Comparison of ENCODE assay signal across 27 cellular contexts in genomic region chr9:89046832-89047231, GRCh38. TPM values are rescaled to one million over a fixed set of nuclear protein-coding genes. Genes with fewer than 3 reads are reported as not detected.
DNase-seq lines count a peak whose midpoint lies in the region; ATAC-seq, FAIRE-seq and TF ChIP-seq lines count a peak whose summit lies in the region.
"Had no signal": no experiment of that assay in that cellular context is flagged by ENCODE, and none has a peak within 500 bp of the region (broad histone marks: within the 10 kb centered on the region; RNA-seq: fewer than 3 reads in every experiment).

No MANE protein-coding gene starts in this region.

- no peak overlapping the region for H3K23ac ChIP-seq in mesenchymal stem cell (ENCODE audit: low read length in 2 of 2)

- FAIRE-seq in astrocyte (lab: Jason Lieb, UNC) = peak; percentile 17
- FAIRE-seq: A204.1, endometrium, frontal cortex, kidney had no signal

- DNase-seq in AG09319 (ENCODE audit: extremely low read depth, low read depth) (peak; percentile 12), astrocyte (ENCODE audit: low read depth) (peak; percentile 60), fibroblast of pulmonary artery (ENCODE audit: low read depth) (peak; percentile 15), mesenchymal stem cell (no peak), HK-2 (ENCODE audit: unreplicated experiment) (no peak)
- no peak for DNase-seq in activated T-helper 2 cell treated with anti-CD3 and anti-CD28 coated beads, Interferon-gamma antibody, Interleukin-2, Interleukin-4, amounts not matched to agents 10 μg/mL and 5 μg/mL and 100 μg/mL, durations not matched to agents 14 hours and 24 hours and 36 hours (ENCODE audit: low spot score)
- DNase-seq: activated CD4-positive, alpha-beta T cell treated with anti-CD3 and anti-CD28 coated beads for 4 hours; activated CD8-positive, alpha-beta memory T cell treated with anti-CD3 and anti-CD28 coated beads, Interleukin-2, amount 10 ng/mL, durations not matched to agents 7 days and 5 days; brain microvascular endothelial cell; Calu3; kidney; NCI-H1417; NCI-H446 treated with DMSO at 0.1 percent for 48 hours; PC-3; SHP77 treated with DMSO at 0.1 percent for 48 hours; stomach; T-helper 1 cell; trophoblast cell had no signal

- no peak overlapping the region for H2AK5ac ChIP-seq in mesenchymal stem cell (ENCODE audit: low read length, severe bottlenecking)

- H3K4me2 ChIP-seq in astrocyte (ENCODE audit: low read length) (peak overlapping the region; percentile 25), mesenchymal stem cell (ENCODE audit: low read length, poor library complexity, severe bottlenecking) (no peak overlapping the region)
- H3K4me2 ChIP-seq: BLaER1 treated with 17β-estradiol and CSF1 and Interleukin-3, amounts not matched to agents 10 nM and 100 nM had no signal

- TF ChIP-seq CTCF in AG09319 (IDR thresholded peaks at IDR 0.05; ENCODE audit: low read depth, low read length) (no peak), astrocyte (IDR thresholded peaks at IDR 0.05; ENCODE audit: insufficient read depth, low read depth, low read length) (no peak), fibroblast of pulmonary artery (IDR thresholded peaks at IDR 0.05; ENCODE audit: low read length, missing control alignments) (no peak), gastroesophageal sphincter (IDR thresholded peaks at IDR 0.05) (no peak)

- H2BK15ac ChIP-seq in mesenchymal stem cell (ENCODE audit: low read depth, poor library complexity, severe bottlenecking) = no peak overlapping the region

- H3K18ac ChIP-seq in mesenchymal stem cell (ENCODE audit: low read depth in 1 of 2, low read length in 2 of 2) = no peak overlapping the region

- H2BK12ac ChIP-seq in mesenchymal stem cell (ENCODE audit: low read length in 2 of 2) = no peak overlapping the region

- H3K9ac ChIP-seq in astrocyte (ENCODE audit: low read length) (no peak overlapping the region), mesenchymal stem cell (ENCODE audit: low read length) (peak overlapping the region; percentile 56)
- H3K9ac ChIP-seq: BLaER1 treated with 17β-estradiol and CSF1 and Interleukin-3, amounts not matched to agents 10 nM and 100 nM had no signal

- peaks cover 5% of the 10 kb centered on the region for H3K36me3 Mint-ChIP-seq in astrocyte (ENCODE audit: low read depth, unreplicated experiment)
- H3K36me3 Mint-ChIP-seq in activated T-helper 2 cell treated with anti-CD3 and anti-CD28 coated beads, Interferon-gamma antibody, Interleukin-2, Interleukin-4, amounts not matched to agents 10 μg/mL and 5 μg/mL and 100 μg/mL, durations not matched to agents 14 hours and 24 hours and 36 hours (ENCODE audit: low read depth) = no peaks in the 10 kb centered on the region
- H3K36me3 Mint-ChIP-seq: activated CD8-positive, alpha-beta memory T cell treated with anti-CD3 and anti-CD28 coated beads, Interleukin-2, amount 10 ng/mL, durations not matched to agents 7 days and 5 days; activated naive CD4-positive, alpha-beta T cell treated with anti-CD3 and anti-CD28 coated beads, Interleukin-2, amount 50 U/mL, for 72 hours had no signal

- no peaks in the 10 kb centered on the region for H3K9me3 Mint-ChIP-seq in astrocyte (ENCODE audit: unreplicated experiment)
- no peaks in the 10 kb centered on the region for H3K9me3 Mint-ChIP-seq in activated T-helper 2 cell treated with anti-CD3 and anti-CD28 coated beads, Interferon-gamma antibody, Interleukin-2, Interleukin-4, amounts not matched to agents 10 μg/mL and 5 μg/mL and 100 μg/mL, durations not matched to agents 14 hours and 24 hours and 36 hours
- H3K9me3 Mint-ChIP-seq: activated naive CD4-positive, alpha-beta T cell treated with anti-CD3 and anti-CD28 coated beads, Interleukin-2, amount 50 U/mL, for 72 hours; activated T-helper 1 cell treated with anti-CD3 and anti-CD28 coated beads, Interleukin-12 subunit alpha, Interleukin-12 subunit beta, Interleukin-2, Interleukin-4 antibody, amounts not matched to agents 30 ng/mL and 10 ng/mL and 1 ng/mL, durations not matched to agents 14 hours and 24 hours and 36 hours had no signal

- H3K4me1 ChIP-seq in astrocyte (ENCODE audit: insufficient read depth, low read length) = no peaks in the 10 kb centered on the region
- H3K4me1 ChIP-seq in mesenchymal stem cell (ENCODE audit: control insufficient read depth, insufficient read depth, low read depth, low read length) = no peaks in the 10 kb centered on the region
- H3K4me1 ChIP-seq in gastroesophageal sphincter = no peaks in the 10 kb centered on the region
- H3K4me1 ChIP-seq: BLaER1 treated with 17β-estradiol and CSF1 and Interleukin-3, amounts not matched to agents 10 nM and 100 nM; stomach had no signal

- H3K4me3 ChIP-seq in astrocyte (ENCODE audit: insufficient read depth, low read depth, low read length) = no peak overlapping the region
- no peak overlapping the region for H3K4me3 ChIP-seq in fibroblast of pulmonary artery (replicated peaks; ENCODE audit: low read depth, low read length)
- H3K4me3 ChIP-seq in mesenchymal stem cell (ENCODE audit: insufficient read depth in 1 of 2, low read depth in 1 of 2, low read length in 2 of 2) = peak overlapping the region in 1 of 2 experiments; percentile 46
- H3K4me3 ChIP-seq in gastroesophageal sphincter = no peak overlapping the region
- H3K4me3 ChIP-seq: BLaER1 treated with 17β-estradiol and CSF1 and Interleukin-3, amounts not matched to agents 10 nM and 100 nM; coronary artery; stomach had no signal

- H3K36me3 ChIP-seq in astrocyte (ENCODE audit: insufficient read depth, low read length) = peaks cover 26% of the 10 kb centered on the region
- peaks cover 3 to 8% of the 10 kb centered on the region in 2 experiments for H3K36me3 ChIP-seq in mesenchymal stem cell (ENCODE audit: control insufficient read depth in 1 of 2, insufficient read depth in 2 of 2, low read depth in 1 of 2, low read length in 2 of 2)
- H3K36me3 ChIP-seq in gastroesophageal sphincter = no peaks in the 10 kb centered on the region
- H3K36me3 ChIP-seq: BLaER1 treated with 17β-estradiol and CSF1 and Interleukin-3, amounts not matched to agents 10 nM and 100 nM; stomach had no signal

- H4K8ac ChIP-seq in mesenchymal stem cell (ENCODE audit: low read length) = no peak overlapping the region

- no peaks in the 10 kb centered on the region for H3K27me3 Mint-ChIP-seq in astrocyte (ENCODE audit: low read depth, unreplicated experiment)
- H3K27me3 Mint-ChIP-seq in activated T-helper 2 cell treated with anti-CD3 and anti-CD28 coated beads, Interferon-gamma antibody, Interleukin-2, Interleukin-4, amounts not matched to agents 10 μg/mL and 5 μg/mL and 100 μg/mL, durations not matched to agents 14 hours and 24 hours and 36 hours (ENCODE audit: low read depth) = peaks cover 3% of the 10 kb centered on the region

- no peaks in the 10 kb centered on the region for H3K79me2 ChIP-seq in astrocyte (ENCODE audit: insufficient read depth, low read length)

- H4K20me1 ChIP-seq in astrocyte (ENCODE audit: insufficient read depth, low read length) = no peaks in the 10 kb centered on the region
- H4K20me1 ChIP-seq: BLaER1 treated with 17β-estradiol and CSF1 and Interleukin-3, amounts not matched to agents 10 nM and 100 nM had no signal

- no peak for TF ChIP-seq POLR2A in gastroesophageal sphincter (IDR thresholded peaks at IDR 0.05)

- no peak overlapping the region for H2BK120ac ChIP-seq in mesenchymal stem cell (ENCODE audit: low read depth, low read length)

- intact Hi-C loops in activated T-helper 2 cell treated with anti-CD3 and anti-CD28 coated beads, Interferon-gamma antibody, Interleukin-2, Interleukin-4, amounts not matched to agents 10 μg/mL and 5 μg/mL and 100 μg/mL, durations not matched to agents 14 hours and 24 hours and 36 hours (cut with micrococcal nuclease) = no loop called here

- TF ChIP-seq EP300 in gastroesophageal sphincter (IDR thresholded peaks at IDR 0.05) = no peak

- H3K9me3 ChIP-seq in astrocyte (ENCODE audit: insufficient read depth, low read depth, low read length) (no peaks in the 10 kb centered on the region), mesenchymal stem cell (ENCODE audit: control insufficient read depth, low read length) (no peaks in the 10 kb centered on the region), gastroesophageal sphincter (no peaks in the 10 kb centered on the region)
- H3K9me3 ChIP-seq: stomach had no signal

- H3K79me1 ChIP-seq in mesenchymal stem cell (replicated peaks; ENCODE audit: low read length, poor library complexity, severe bottlenecking) = no peaks in the 10 kb centered on the region

- no peak overlapping the region for H3K4me3 Mint-ChIP-seq in astrocyte (ENCODE audit: unreplicated experiment)
- no peak overlapping the region for H3K4me3 Mint-ChIP-seq in activated T-helper 2 cell treated with anti-CD3 and anti-CD28 coated beads, Interferon-gamma antibody, Interleukin-2, Interleukin-4, amounts not matched to agents 10 μg/mL and 5 μg/mL and 100 μg/mL, durations not matched to agents 14 hours and 24 hours and 36 hours (ENCODE audit: low read depth)
- H3K4me3 Mint-ChIP-seq: activated CD8-positive, alpha-beta memory T cell treated with anti-CD3 and anti-CD28 coated beads, Interleukin-2, amount 10 ng/mL, durations not matched to agents 7 days and 5 days; activated T-helper 1 cell treated with anti-CD3 and anti-CD28 coated beads, Interleukin-12 subunit alpha, Interleukin-12 subunit beta, Interleukin-2, Interleukin-4 antibody, amounts not matched to agents 30 ng/mL and 10 ng/mL and 1 ng/mL, durations not matched to agents 14 hours and 24 hours and 36 hours had no signal

- no peak overlapping the region for H3K4ac ChIP-seq in mesenchymal stem cell (ENCODE audit: low read depth in 1 of 2, low read length in 2 of 2)

- H3K27ac Mint-ChIP-seq in astrocyte (ENCODE audit: unreplicated experiment) = no peak overlapping the region
- no peak overlapping the region for H3K27ac Mint-ChIP-seq in activated T-helper 2 cell treated with anti-CD3 and anti-CD28 coated beads, Interferon-gamma antibody, Interleukin-2, Interleukin-4, amounts not matched to agents 10 μg/mL and 5 μg/mL and 100 μg/mL, durations not matched to agents 14 hours and 24 hours and 36 hours
- H3K27ac Mint-ChIP-seq: activated CD8-positive, alpha-beta memory T cell treated with anti-CD3 and anti-CD28 coated beads, Interleukin-2, amount 10 ng/mL, durations not matched to agents 7 days and 5 days; activated T-helper 1 cell treated with anti-CD3 and anti-CD28 coated beads, Interleukin-12 subunit alpha, Interleukin-12 subunit beta, Interleukin-2, Interleukin-4 antibody, amounts not matched to agents 30 ng/mL and 10 ng/mL and 1 ng/mL, durations not matched to agents 14 hours and 24 hours and 36 hours had no signal

- no peaks in the 10 kb centered on the region for H3K27me3 ChIP-seq in astrocyte (ENCODE audit: insufficient read depth, low read length)
- no peaks in the 10 kb centered on the region for H3K27me3 ChIP-seq in mesenchymal stem cell (ENCODE audit: control insufficient read depth in 1 of 2, insufficient read depth in 1 of 2, low read length in 2 of 2)
- no peaks in the 10 kb centered on the region for H3K27me3 ChIP-seq in gastroesophageal sphincter
- H3K27me3 ChIP-seq: BLaER1 treated with 17β-estradiol and CSF1 and Interleukin-3, amounts not matched to agents 10 nM and 100 nM; brain microvascular endothelial cell; stomach had no signal

- no peak for ATAC-seq in HG03565 (IDR thresholded peaks at IDR 0.05; ENCODE audit: unreplicated experiment)
- no peak for ATAC-seq in gastroesophageal sphincter
- ATAC-seq: activated CD8-positive, alpha-beta memory T cell treated with anti-CD3 and anti-CD28 coated beads, Interleukin-2, amount 10 ng/mL, durations not matched to agents 7 days and 5 days; activated naive CD4-positive, alpha-beta T cell treated with anti-CD3 and anti-CD28 coated beads, Interleukin-2, amount 50 U/mL, for 72 hours; PC-3 had no signal

- no peak overlapping the region for H4K91ac ChIP-seq in mesenchymal stem cell (ENCODE audit: low read length)

- H2AFZ ChIP-seq in astrocyte (ENCODE audit: low read depth, low read length) = no peak overlapping the region
- H2AFZ ChIP-seq in mesenchymal stem cell (ENCODE audit: low read depth, low read length) = no peak overlapping the region

- H3K14ac ChIP-seq in mesenchymal stem cell (ENCODE audit: low read length in 2 of 2) = no peak overlapping the region

- H2BK5ac ChIP-seq in mesenchymal stem cell (ENCODE audit: low read depth, low read length, poor library complexity, severe bottlenecking) = no peak overlapping the region

- H3K27ac ChIP-seq in astrocyte (ENCODE audit: low read depth, low read length) = no peak overlapping the region
- H3K27ac ChIP-seq in mesenchymal stem cell (ENCODE audit: low read length, poor library complexity, severe bottlenecking) = no peak overlapping the region
- H3K27ac ChIP-seq in gastroesophageal sphincter = no peak overlapping the region
- H3K27ac ChIP-seq: BLaER1 treated with 17β-estradiol and CSF1 and Interleukin-3, amounts not matched to agents 10 nM and 100 nM; brain microvascular endothelial cell; coronary artery; stomach had no signal

- H3K4me1 Mint-ChIP-seq in astrocyte (ENCODE audit: low read depth, unreplicated experiment) = no peaks in the 10 kb centered on the region
- no peaks in the 10 kb centered on the region for H3K4me1 Mint-ChIP-seq in activated T-helper 2 cell treated with anti-CD3 and anti-CD28 coated beads, Interferon-gamma antibody, Interleukin-2, Interleukin-4, amounts not matched to agents 10 μg/mL and 5 μg/mL and 100 μg/mL, durations not matched to agents 14 hours and 24 hours and 36 hours (ENCODE audit: low read depth)
- H3K4me1 Mint-ChIP-seq: activated CD8-positive, alpha-beta memory T cell treated with anti-CD3 and anti-CD28 coated beads, Interleukin-2, amount 10 ng/mL, durations not matched to agents 7 days and 5 days had no signal

- WGBS in mesenchymal stem cell = 100% methylated on average over 2 of the region's 2 CpGs
- WGBS in gastroesophageal sphincter (ENCODE audit: low coverage in 1 of 2), 2 donors = 4 to 50% methylated on average over 2 of the region's 2 CpGs

RNA-seq across cellular contexts. Expression of gene S1PR3, which starts 55.6 kb away (rescaled TPM):
- total RNA-seq in astrocyte = 24.6 and 35.0 TPM in 2 replicates
- 71.1 TPM for polyA plus RNA-seq in mesenchymal stem cell (2013, experiment 1 of 2)
- polyA plus RNA-seq in mesenchymal stem cell (2013, experiment 2 of 2) = 71.6 TPM
- 7.1 and 7.5 TPM in 2 replicates for total RNA-seq in activated T-helper 2 cell treated with anti-CD3 and anti-CD28 coated beads, Interferon-gamma antibody, Interleukin-2, Interleukin-4, amounts not matched to agents 10 μg/mL and 5 μg/mL and 100 μg/mL, durations not matched to agents 14 hours and 24 hours and 36 hours
- total RNA-seq in gastroesophageal sphincter = 100 to 1,000 TPM in 3 of 4 donors, 10 to 100 TPM in 1; 77.9 to 351 (median 167) TPM

Comparison
In these comparisons a context has a peak if more than half of its experiments do, and no peak if none do; other contexts are left out.
1. DNase-seq: peak in AG09319 (single experiment), astrocyte (single experiment) and fibroblast of pulmonary artery (single experiment); none in mesenchymal stem cell (single experiment), activated T-helper 2 cell treated with anti-CD3 and anti-CD28 coated beads, Interferon-gamma antibody, Interleukin-2, Interleukin-4, amounts not matched to agents 10 μg/mL and 5 μg/mL and 100 μg/mL, durations not matched to agents 14 hours and 24 hours and 36 hours (single experiment) and HK-2 (single experiment).